Comparison of ENCODE assay signal across 27 cellular contexts in genomic region chr4:96227515-96227914, GRCh38.
"Had no signal": no experiment of that assay in that cellular context is flagged by ENCODE, and none has a peak within 500 bp of the region (broad histone marks: within the 10 kb centered on the region; RNA-seq: fewer than 3 reads in every experiment).

No MANE protein-coding gene starts in this region.

- DNase-seq: activated CD4-positive, alpha-beta memory T cell treated with anti-CD3 and anti-CD28 coated beads, Interleukin-2, amount 10 ng/mL, durations not matched to agents 7 days and 5 days; activated CD4-positive, alpha-beta T cell treated with anti-CD3 and anti-CD28 coated beads for 1 hour; activated CD4-positive, alpha-beta T cell treated with anti-CD3 and anti-CD28 coated beads for 4 hours; activated CD4-positive, alpha-beta T cell treated with anti-CD3 and anti-CD28 coated beads, Interleukin-2, amount 10 ng/mL, durations not matched to agents 7 days and 5 days; activated CD4-positive, alpha-beta T cell treated with anti-CD3 and anti-CD28 coated beads, Interleukin-2, amount 50 U/mL, for 4 hours; activated CD8-positive, alpha-beta memory T cell treated with anti-CD3 and anti-CD28 coated beads, Interleukin-2, amount 50 U/mL, for 48 hours; activated gamma-delta T cell; activated naive CD4-positive, alpha-beta T cell; activated naive CD4-positive, alpha-beta T cell treated with anti-CD3 and anti-CD28 coated beads, Interleukin-2, amount 10 ng/mL, durations not matched to agents 7 days and 5 days; activated naive CD8-positive, alpha-beta T cell treated with anti-CD3 and anti-CD28 coated beads, Interleukin-2, amount 10 ng/mL, durations not matched to agents 7 days and 5 days; activated T-cell treated with anti-CD3 and anti-CD28 coated beads for 4 hours; activated T-cell treated with anti-CD3 and anti-CD28 coated beads, Interleukin-2, amount 50 U/mL, for 24 hours; activated T-cell treated with anti-CD3 and anti-CD28 coated beads, Interleukin-2, amount 50 U/mL, for 72 hours; central memory CD4-positive, alpha-beta T cell; cerebellar nuclear complex; colonic mucosa; effector CD8-positive, alpha-beta T cell; endodermal cell; foreskin fibroblast; head of caudate nucleus; T-helper 2 cell had no signal

- H3K4me1 Mint-ChIP-seq: activated CD4-positive, alpha-beta memory T cell treated with anti-CD3 and anti-CD28 coated beads, Interleukin-2, amount 10 ng/mL, durations not matched to agents 7 days and 5 days; activated CD4-positive, alpha-beta T cell treated with anti-CD3 and anti-CD28 coated beads, Interleukin-2, amount 10 ng/mL, durations not matched to agents 7 days and 5 days; activated naive CD4-positive, alpha-beta T cell treated with anti-CD3 and anti-CD28 coated beads, Interleukin-2, amount 10 ng/mL, durations not matched to agents 7 days and 5 days; activated naive CD8-positive, alpha-beta T cell treated with anti-CD3 and anti-CD28 coated beads, Interleukin-2, amount 10 ng/mL, durations not matched to agents 7 days and 5 days; brain; endodermal cell had no signal

- H3K27me3 Mint-ChIP-seq: activated CD4-positive, alpha-beta memory T cell treated with anti-CD3 and anti-CD28 coated beads, Interleukin-2, amount 10 ng/mL, durations not matched to agents 7 days and 5 days; activated CD4-positive, alpha-beta T cell treated with anti-CD3 and anti-CD28 coated beads, Interleukin-2, amount 10 ng/mL, durations not matched to agents 7 days and 5 days; activated naive CD4-positive, alpha-beta T cell treated with anti-CD3 and anti-CD28 coated beads, Interleukin-2, amount 10 ng/mL, durations not matched to agents 7 days and 5 days; activated naive CD8-positive, alpha-beta T cell treated with anti-CD3 and anti-CD28 coated beads, Interleukin-2, amount 10 ng/mL, durations not matched to agents 7 days and 5 days; activated T-cell treated with anti-CD3 and anti-CD28 coated beads, Interleukin-2, amount 50 U/mL, for 24 hours; brain had no signal

- H3K36me3 Mint-ChIP-seq: activated naive CD4-positive, alpha-beta T cell treated with anti-CD3 and anti-CD28 coated beads, Interleukin-2, amount 10 ng/mL, durations not matched to agents 7 days and 5 days; activated naive CD8-positive, alpha-beta T cell treated with anti-CD3 and anti-CD28 coated beads, Interleukin-2, amount 10 ng/mL, durations not matched to agents 7 days and 5 days; brain had no signal

- H3K36me3 ChIP-seq: ascending aorta, breast epithelium, cardiac muscle cell, colonic mucosa had no signal

- H3K27me3 ChIP-seq: ascending aorta, breast epithelium, cardiac muscle cell, colonic mucosa had no signal

- H3K9me3 ChIP-seq: ascending aorta, breast epithelium, colonic mucosa had no signal

- H3K9me3 Mint-ChIP-seq: activated CD4-positive, alpha-beta memory T cell treated with anti-CD3 and anti-CD28 coated beads, Interleukin-2, amount 10 ng/mL, durations not matched to agents 7 days and 5 days; activated naive CD4-positive, alpha-beta T cell treated with anti-CD3 and anti-CD28 coated beads, Interleukin-2, amount 10 ng/mL, durations not matched to agents 7 days and 5 days; activated naive CD8-positive, alpha-beta T cell treated with anti-CD3 and anti-CD28 coated beads, Interleukin-2, amount 10 ng/mL, durations not matched to agents 7 days and 5 days had no signal

- H3K27ac Mint-ChIP-seq: activated CD4-positive, alpha-beta memory T cell treated with anti-CD3 and anti-CD28 coated beads, Interleukin-2, amount 10 ng/mL, durations not matched to agents 7 days and 5 days; activated CD4-positive, alpha-beta T cell treated with anti-CD3 and anti-CD28 coated beads, Interleukin-2, amount 10 ng/mL, durations not matched to agents 7 days and 5 days; activated naive CD4-positive, alpha-beta T cell treated with anti-CD3 and anti-CD28 coated beads, Interleukin-2, amount 50 U/mL, for 72 hours; activated naive CD8-positive, alpha-beta T cell treated with anti-CD3 and anti-CD28 coated beads, Interleukin-2, amount 10 ng/mL, durations not matched to agents 7 days and 5 days; activated T-cell treated with anti-CD3 and anti-CD28 coated beads, Interleukin-2, amount 50 U/mL, for 24 hours; activated T-cell treated with anti-CD3 and anti-CD28 coated beads, Interleukin-2, amount 50 U/mL, for 72 hours; brain; endodermal cell had no signal

- H3K4me3 ChIP-seq: ascending aorta, breast epithelium, cardiac muscle cell, colonic mucosa had no signal

- H3K4me3 Mint-ChIP-seq: activated CD4-positive, alpha-beta memory T cell treated with anti-CD3 and anti-CD28 coated beads, Interleukin-2, amount 10 ng/mL, durations not matched to agents 7 days and 5 days; activated CD4-positive, alpha-beta T cell treated with anti-CD3 and anti-CD28 coated beads, Interleukin-2, amount 10 ng/mL, durations not matched to agents 7 days and 5 days; activated naive CD4-positive, alpha-beta T cell treated with anti-CD3 and anti-CD28 coated beads, Interleukin-2, amount 10 ng/mL, durations not matched to agents 7 days and 5 days; activated naive CD8-positive, alpha-beta T cell treated with anti-CD3 and anti-CD28 coated beads, Interleukin-2, amount 10 ng/mL, durations not matched to agents 7 days and 5 days; activated T-cell treated with anti-CD3 and anti-CD28 coated beads, Interleukin-2, amount 50 U/mL, for 24 hours; activated T-cell treated with anti-CD3 and anti-CD28 coated beads, Interleukin-2, amount 50 U/mL, for 72 hours; brain; endodermal cell had no signal

- ATAC-seq: activated naive CD4-positive, alpha-beta T cell treated with anti-CD3 and anti-CD28 coated beads, Interleukin-2, amount 50 U/mL, for 72 hours; activated T-cell treated with anti-CD3 and anti-CD28 coated beads, Interleukin-2, amount 50 U/mL, for 72 hours; esophagus mucosa had no signal

- H3K27ac ChIP-seq: ascending aorta, breast epithelium, cardiac muscle cell, colonic mucosa had no signal

- H3K4me1 ChIP-seq: ascending aorta, breast epithelium, colonic mucosa had no signal
